ENCODE assay signal across 18 cellular contexts in the genomic region with DNA sequence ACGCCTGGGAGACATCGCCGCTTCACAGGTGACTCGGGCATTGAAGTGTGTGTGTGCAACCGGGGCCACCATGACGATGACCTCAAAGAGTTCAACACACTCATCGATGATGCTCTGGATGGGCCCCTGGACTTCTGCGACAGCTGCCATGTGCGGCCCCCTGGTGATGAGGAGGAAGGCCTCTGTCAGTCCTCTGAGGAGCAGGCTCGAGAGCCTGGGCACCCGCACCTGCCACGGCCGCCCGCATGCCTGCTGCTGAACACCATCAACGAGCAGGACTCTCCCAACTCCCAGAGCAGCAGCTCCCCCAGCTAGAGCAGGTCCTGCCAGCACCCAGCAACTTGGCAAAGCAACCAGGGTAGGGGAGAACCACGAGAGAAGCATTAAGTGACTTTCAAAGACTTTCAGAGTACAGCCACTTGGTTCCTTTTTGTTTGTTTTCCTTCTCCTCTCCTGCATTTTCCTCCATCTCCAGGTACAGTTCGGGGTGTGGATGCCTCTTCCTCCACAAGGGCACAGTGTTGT. TPM values are rescaled to one million over a fixed set of nuclear protein-coding genes. Genes with fewer than 3 reads are reported as not detected.
DNase-seq lines count a peak whose midpoint lies in the region; ATAC-seq and TF ChIP-seq lines count a peak whose summit lies in the region.
"Had no signal": no experiment of that assay in that cellular context is flagged by ENCODE, and none has a peak within 500 bp of the region (broad histone marks: within the 10 kb centered on the region; RNA-seq: fewer than 3 reads in every experiment).

No MANE protein-coding gene starts in this region.

- DNase-seq in activated naive CD4-positive, alpha-beta T cell treated with anti-CD3 and anti-CD28 coated beads, Interleukin-2, amount 10 ng/mL, durations not matched to agents 7 days and 5 days: no peak
- DNase-seq in activated naive CD4-positive, alpha-beta T cell treated with anti-CD3 and anti-CD28 coated beads for 36 hours: no peak
- DNase-seq in activated naive CD8-positive, alpha-beta T cell treated with anti-CD3 and anti-CD28 coated beads for 36 hours: no peak
- DNase-seq in right lobe of liver (no peak), thyroid gland (no peak), GM10266 (ENCODE audit: extremely low spot score) (no peak), NCI-H2081 treated with DMSO at 0.1 percent for 48 hours (lab: John Stamatoyannopoulos, UW) (no peak)
- DNase-seq: activated effector memory CD4-positive, alpha-beta T cell treated with Interleukin-2 at 50 U/mL for 16 hours; left colon; NCI-H1436; NCI-H510A; PC-9 had no signal

- no peaks in the 10 kb centered on the region for H3K27me3 Mint-ChIP-seq in activated naive CD4-positive, alpha-beta T cell treated with anti-CD3 and anti-CD28 coated beads, Interleukin-2, amount 10 ng/mL, durations not matched to agents 7 days and 5 days
- no peaks in the 10 kb centered on the region for H3K27me3 Mint-ChIP-seq in activated naive CD4-positive, alpha-beta T cell treated with anti-CD3 and anti-CD28 coated beads for 36 hours (ENCODE audit: low read depth)
- no peaks in the 10 kb centered on the region for H3K27me3 Mint-ChIP-seq in activated naive CD8-positive, alpha-beta T cell treated with anti-CD3 and anti-CD28 coated beads for 36 hours

- H3K27ac Mint-ChIP-seq in activated naive CD4-positive, alpha-beta T cell treated with anti-CD3 and anti-CD28 coated beads, Interleukin-2, amount 10 ng/mL, durations not matched to agents 7 days and 5 days: peak overlapping the region; percentile 89
- H3K27ac Mint-ChIP-seq in activated naive CD4-positive, alpha-beta T cell treated with anti-CD3 and anti-CD28 coated beads for 36 hours: no peak overlapping the region
- H3K27ac Mint-ChIP-seq in activated naive CD8-positive, alpha-beta T cell treated with anti-CD3 and anti-CD28 coated beads for 36 hours: peak overlapping the region; percentile 66

- TF ChIP-seq POLR2A in right lobe of liver (IDR thresholded peaks at IDR 0.05): no peak
- no peak for TF ChIP-seq POLR2A in thyroid gland (IDR thresholded peaks at IDR 0.05)

- peaks cover 33% of the 10 kb centered on the region for H3K36me3 Mint-ChIP-seq in activated naive CD4-positive, alpha-beta T cell treated with anti-CD3 and anti-CD28 coated beads, Interleukin-2, amount 10 ng/mL, durations not matched to agents 7 days and 5 days
- no peaks in the 10 kb centered on the region for H3K36me3 Mint-ChIP-seq in activated naive CD4-positive, alpha-beta T cell treated with anti-CD3 and anti-CD28 coated beads for 36 hours (ENCODE audit: low read depth)
- peaks cover 8% of the 10 kb centered on the region for H3K36me3 Mint-ChIP-seq in activated naive CD8-positive, alpha-beta T cell treated with anti-CD3 and anti-CD28 coated beads for 36 hours

- H3K4me3 Mint-ChIP-seq in activated naive CD4-positive, alpha-beta T cell treated with anti-CD3 and anti-CD28 coated beads, Interleukin-2, amount 10 ng/mL, durations not matched to agents 7 days and 5 days: no peak overlapping the region
- H3K4me3 Mint-ChIP-seq in activated naive CD4-positive, alpha-beta T cell treated with anti-CD3 and anti-CD28 coated beads for 36 hours: no peak overlapping the region
- H3K4me3 Mint-ChIP-seq in activated naive CD8-positive, alpha-beta T cell treated with anti-CD3 and anti-CD28 coated beads for 36 hours: no peak overlapping the region
- H3K4me3 Mint-ChIP-seq: neural crest cell had no signal

- H3K27me3 ChIP-seq in right lobe of liver (no peaks in the 10 kb centered on the region), thyroid gland (no peaks in the 10 kb centered on the region)
- H3K27me3 ChIP-seq: cardiac muscle cell had no signal

- TF ChIP-seq CTCF in right lobe of liver (IDR thresholded peaks at IDR 0.05) (no peak), thyroid gland (IDR thresholded peaks at IDR 0.05) (no peak), GM10266 (IDR thresholded peaks at IDR 0.05; ENCODE audit: control insufficient read depth, insufficient read depth, low read depth, missing control alignments) (no peak)

- peak overlapping the region; percentile 64 to 87 (median 81) for H3K27ac ChIP-seq in right lobe of liver
- H3K27ac ChIP-seq in thyroid gland: peak overlapping the region; percentile 28 to 78 (median 54)
- H3K27ac ChIP-seq: cardiac muscle cell, PC-9 had no signal

- CTCF ChIA-PET in activated naive CD4-positive, alpha-beta T cell treated with anti-CD3 and anti-CD28 coated beads, Interleukin-2, amount 10 ng/mL, durations not matched to agents 7 days and 5 days (lab: Charles Lee): interaction anchor here (1.2 to 2.8 kb wide), 3 partner anchors 13 to 60 kb away, joined by 3 to 10 read pairs (median 3); no protein-coding TSS in a partner anchor
- CTCF ChIA-PET in activated naive CD4-positive, alpha-beta T cell treated with anti-CD3 and anti-CD28 coated beads for 36 hours (lab: Charles Lee): no interaction called here

- no peaks in the 10 kb centered on the region for H3K9me3 Mint-ChIP-seq in activated naive CD4-positive, alpha-beta T cell treated with anti-CD3 and anti-CD28 coated beads, Interleukin-2, amount 10 ng/mL, durations not matched to agents 7 days and 5 days
- H3K9me3 Mint-ChIP-seq in activated naive CD4-positive, alpha-beta T cell treated with anti-CD3 and anti-CD28 coated beads for 36 hours: no peaks in the 10 kb centered on the region
- no peaks in the 10 kb centered on the region for H3K9me3 Mint-ChIP-seq in activated naive CD8-positive, alpha-beta T cell treated with anti-CD3 and anti-CD28 coated beads for 36 hours
- H3K9me3 Mint-ChIP-seq: neural crest cell had no signal

- H3K4me3 ChIP-seq in right lobe of liver: no peak overlapping the region
- H3K4me3 ChIP-seq in thyroid gland (replicated peaks in 1 of 3): no peak overlapping the region
- H3K4me3 ChIP-seq: cardiac muscle cell, PC-9 had no signal

- 69% methylated on average over 2 of the region's 17 CpGs for WGBS in right lobe of liver (ENCODE audit: insufficient coverage, low coverage, low lambda C conversion rate, missing lambda C conversion rate)
- 85% methylated on average over 16 to 17 of the region's 17 CpGs for WGBS in thyroid gland, 2 donors

- peaks cover 28% of the 10 kb centered on the region for H3K4me1 Mint-ChIP-seq in activated naive CD4-positive, alpha-beta T cell treated with anti-CD3 and anti-CD28 coated beads, Interleukin-2, amount 10 ng/mL, durations not matched to agents 7 days and 5 days
- H3K4me1 Mint-ChIP-seq in activated naive CD4-positive, alpha-beta T cell treated with anti-CD3 and anti-CD28 coated beads for 36 hours (ENCODE audit: low read depth): peaks cover 7% of the 10 kb centered on the region
- peaks cover 14% of the 10 kb centered on the region for H3K4me1 Mint-ChIP-seq in activated naive CD8-positive, alpha-beta T cell treated with anti-CD3 and anti-CD28 coated beads for 36 hours

- peaks cover 0 to 30% (median 4%) of the 10 kb centered on the region in 4 donors for H3K36me3 ChIP-seq in right lobe of liver
- peaks cover 45 to 49% of the 10 kb centered on the region in 2 donors for H3K36me3 ChIP-seq in thyroid gland

- H3K9me3 ChIP-seq in right lobe of liver (no peaks in the 10 kb centered on the region), thyroid gland (no peaks in the 10 kb centered on the region)

- H3K4me1 ChIP-seq in right lobe of liver: peaks cover 0 to 36% (median 19%) of the 10 kb centered on the region in 4 donors
- peaks cover 28 to 62% of the 10 kb centered on the region in 2 donors for H3K4me1 ChIP-seq in thyroid gland

- ATAC-seq in right lobe of liver (no peak), HG03521 (IDR thresholded peaks at IDR 0.05; ENCODE audit: unreplicated experiment) (no peak)
- ATAC-seq: left colon, sciatic nerve had no signal

- intact Hi-C loops in activated naive CD4-positive, alpha-beta T cell treated with anti-CD3 and anti-CD28 coated beads for 36 hours (cut with micrococcal nuclease): no loop called here
- intact Hi-C loops in right lobe of liver (cut with DNase I) (no loop called here), thyroid gland (cut with DNase I) (loop anchor here (10.0 kb wide), 1 partner anchor 68 kb away; a partner anchor contains a TSS)

RNA-seq across cellular contexts. Expression of a gene that starts 24.1 kb away (rescaled TPM):
- not detected for total RNA-seq in activated naive CD4-positive, alpha-beta T cell treated with anti-CD3 and anti-CD28 coated beads for 36 hours
- not detected for total RNA-seq in activated naive CD8-positive, alpha-beta T cell treated with anti-CD3 and anti-CD28 coated beads for 36 hours
- total RNA-seq in right lobe of liver (1 to 10 TPM in 4 of 6 experiments, under 1 TPM in 2; 0.61 to 4.2 (median 1.5) TPM), thyroid gland (10 to 100 TPM in 3 of 4 donors, 1 to 10 TPM in 1; 4.0 to 29.1 (median 15.9) TPM)
- total RNA-seq: cardiac muscle cell, epithelial cell of proximal tubule, H1, left colon, neural crest cell, PC-9 had no signal

RNA-seq across cellular contexts. Expression of a gene that starts 41.0 kb away (rescaled TPM):
- total RNA-seq in activated naive CD4-positive, alpha-beta T cell treated with anti-CD3 and anti-CD28 coated beads for 36 hours: 1 to 10 TPM; 5.6 to 5.8 TPM
- 1 to 10 TPM; 8.5 to 9.5 TPM for total RNA-seq in activated naive CD8-positive, alpha-beta T cell treated with anti-CD3 and anti-CD28 coated beads for 36 hours
- total RNA-seq in right lobe of liver (10 to 100 TPM; 14.2 to 36.4 (median 28.1) TPM), thyroid gland (100 to 1,000 TPM in 2 of 4 donors, 10 to 100 TPM in 2; 77.4 to 134 (median 93.8) TPM)

RNA-seq across cellular contexts. Expression of a gene that starts 56.2 kb away (rescaled TPM):
- 1 to 10 TPM; 1.0 to 1.2 TPM for total RNA-seq in activated naive CD4-positive, alpha-beta T cell treated with anti-CD3 and anti-CD28 coated beads for 36 hours
- 1 to 10 TPM in 1 of 2 experiments, not detected in 1; 1.2 TPM for total RNA-seq in activated naive CD8-positive, alpha-beta T cell treated with anti-CD3 and anti-CD28 coated beads for 36 hours
- total RNA-seq in right lobe of liver: 10 to 100 TPM in 4 of 6 experiments, 1 to 10 TPM in 2; 5.3 to 23.2 (median 14.4) TPM
- total RNA-seq in thyroid gland: 10 to 100 TPM in 2 of 4 donors, 1 to 10 TPM in 2; 9.8 to 19.2 (median 13.5) TPM
